ENCODE assay signal across 9 cellular contexts in genomic region chr2:20050712-20051517, GRCh38. TPM values are rescaled to one million over a fixed set of nuclear protein-coding genes. Genes with fewer than 3 reads are reported as not detected.
DNase-seq lines count a peak whose midpoint lies in the region; ATAC-seq and TF ChIP-seq lines count a peak whose summit lies in the region.
"Had no signal": no experiment of that assay in that cellular context is flagged by ENCODE, and none has a peak within 500 bp of the region (broad histone marks: within the 10 kb centered on the region; RNA-seq: fewer than 3 reads in every experiment).

No MANE protein-coding gene starts in this region.

- peak; percentile 76 for DNase-seq in NCI-H748 (lab: John Stamatoyannopoulos, UW; ENCODE audit: unreplicated experiment)
- peak; percentile 24 for DNase-seq in activated T-helper 2 cell treated with anti-CD3 and anti-CD28 coated beads, Interferon-gamma antibody, Interleukin-2, Interleukin-4, amounts not matched to agents 10 μg/mL and 5 μg/mL and 100 μg/mL, durations not matched to agents 14 hours and 24 hours and 36 hours (ENCODE audit: low spot score)
- no peak for DNase-seq in Right ventricle myocardium inferior (ENCODE audit: missing footprints)
- DNase-seq in nucleus accumbens (lab: John Stamatoyannopoulos, UW), result peak in 36 of 56 donors; percentile 4 to 69 (median 38)

- peak overlapping the region; percentile 77 for H3K27ac ChIP-seq in C4-2B

- no peak overlapping the region for H3K27ac Mint-ChIP-seq in activated T-helper 2 cell treated with anti-CD3 and anti-CD28 coated beads, Interferon-gamma antibody, Interleukin-2, Interleukin-4, amounts not matched to agents 10 μg/mL and 5 μg/mL and 100 μg/mL, durations not matched to agents 14 hours and 24 hours and 36 hours

- TF ChIP-seq CTCF in C4-2B (conservative IDR thresholded peaks at IDR 0.05), result peak; percentile 27

- intact Hi-C loops in activated T-helper 2 cell treated with anti-CD3 and anti-CD28 coated beads, Interferon-gamma antibody, Interleukin-2, Interleukin-4, amounts not matched to agents 10 μg/mL and 5 μg/mL and 100 μg/mL, durations not matched to agents 14 hours and 24 hours and 36 hours (cut with micrococcal nuclease), result loop anchor here (1.0 to 5.0 kb wide), 7 partner anchors 36 to 702 kb away; partner anchors contain the start of genes HS1BP3, PUM2 and WDR35
- intact Hi-C loops in Right ventricle myocardium inferior (cut with DNase I), result loop anchor here (2.0 kb wide), 1 partner anchor 40 kb away; no protein-coding TSS in a partner anchor

- peaks cover 11% of the 10 kb centered on the region for H3K27me3 Mint-ChIP-seq in activated T-helper 2 cell treated with anti-CD3 and anti-CD28 coated beads, Interferon-gamma antibody, Interleukin-2, Interleukin-4, amounts not matched to agents 10 μg/mL and 5 μg/mL and 100 μg/mL, durations not matched to agents 14 hours and 24 hours and 36 hours (ENCODE audit: low read depth)

- no peaks in the 10 kb centered on the region for H3K36me3 Mint-ChIP-seq in activated T-helper 2 cell treated with anti-CD3 and anti-CD28 coated beads, Interferon-gamma antibody, Interleukin-2, Interleukin-4, amounts not matched to agents 10 μg/mL and 5 μg/mL and 100 μg/mL, durations not matched to agents 14 hours and 24 hours and 36 hours (ENCODE audit: low read depth)

- H3K4me3 Mint-ChIP-seq in activated T-helper 2 cell treated with anti-CD3 and anti-CD28 coated beads, Interferon-gamma antibody, Interleukin-2, Interleukin-4, amounts not matched to agents 10 μg/mL and 5 μg/mL and 100 μg/mL, durations not matched to agents 14 hours and 24 hours and 36 hours (ENCODE audit: low read depth), result no peak overlapping the region

- H3K4me1 Mint-ChIP-seq in activated T-helper 2 cell treated with anti-CD3 and anti-CD28 coated beads, Interferon-gamma antibody, Interleukin-2, Interleukin-4, amounts not matched to agents 10 μg/mL and 5 μg/mL and 100 μg/mL, durations not matched to agents 14 hours and 24 hours and 36 hours (ENCODE audit: low read depth), result peaks cover 23% of the 10 kb centered on the region

- H3K9me3 Mint-ChIP-seq in activated T-helper 2 cell treated with anti-CD3 and anti-CD28 coated beads, Interferon-gamma antibody, Interleukin-2, Interleukin-4, amounts not matched to agents 10 μg/mL and 5 μg/mL and 100 μg/mL, durations not matched to agents 14 hours and 24 hours and 36 hours, result no peaks in the 10 kb centered on the region

- ATAC-seq in GM18868 (IDR thresholded peaks at IDR 0.05; ENCODE audit: unreplicated experiment) (peak; percentile 23), HG03064 (IDR thresholded peaks at IDR 0.05; ENCODE audit: low read depth, unreplicated experiment) (peak; percentile 24), Right ventricle myocardium inferior (peak; percentile 15), esophagus mucosa (no peak)

RNA-seq across cellular contexts. Expression of gene LAPTM4A, which starts 0.5 kb away (rescaled TPM):
- total RNA-seq in activated T-helper 2 cell treated with anti-CD3 and anti-CD28 coated beads, Interferon-gamma antibody, Interleukin-2, Interleukin-4, amounts not matched to agents 10 μg/mL and 5 μg/mL and 100 μg/mL, durations not matched to agents 14 hours and 24 hours and 36 hours, result 26.9 and 27.3 TPM in 2 replicates
- total RNA-seq in Right ventricle myocardium inferior, result 242 TPM
- total RNA-seq in esophagus mucosa, result 85.4 TPM

RNA-seq across cellular contexts. Expression of gene MATN3, which starts 38.4 kb away (rescaled TPM):
- total RNA-seq in activated T-helper 2 cell treated with anti-CD3 and anti-CD28 coated beads, Interferon-gamma antibody, Interleukin-2, Interleukin-4, amounts not matched to agents 10 μg/mL and 5 μg/mL and 100 μg/mL, durations not matched to agents 14 hours and 24 hours and 36 hours, result not detected in 2 replicates
- total RNA-seq in Right ventricle myocardium inferior (0.19 TPM), esophagus mucosa (0.56 TPM)
- total RNA-seq: activated CD8-positive, alpha-beta memory T cell treated with anti-CD3 and anti-CD28 coated beads for 36 hours had no signal
